13 cellular contexts compared by ENCODE assay signal in the genomic region with DNA sequence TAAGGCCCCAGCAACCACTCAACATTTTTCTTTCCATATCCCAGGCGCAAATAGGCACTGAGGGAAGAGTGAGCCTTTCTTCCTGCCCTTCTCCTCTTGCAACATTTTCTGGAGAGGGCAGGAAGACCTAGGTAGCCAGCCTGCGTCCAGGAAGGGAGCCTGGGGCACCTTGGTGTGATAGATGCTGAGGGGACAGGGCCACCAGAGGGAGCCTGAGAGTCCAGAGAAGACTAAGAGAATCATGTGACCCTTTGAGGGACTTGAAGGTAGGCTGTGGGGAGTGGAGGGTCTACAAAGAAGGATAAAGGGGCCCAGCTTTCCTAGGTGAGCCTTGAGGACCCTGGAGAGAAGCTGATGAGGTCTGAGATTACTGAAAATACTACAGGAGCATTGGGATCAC.
DNase-seq lines count a peak whose midpoint lies in the region; ATAC-seq, FAIRE-seq and TF ChIP-seq lines count a peak whose summit lies in the region.
"Had no signal": no experiment of that assay in that cellular context is flagged by ENCODE, and none has a peak within 500 bp of the region (broad histone marks: within the 10 kb centered on the region; RNA-seq: fewer than 3 reads in every experiment).

No MANE protein-coding gene starts in this region.

- H4K20me1 ChIP-seq in GM12878 (ENCODE audit: control insufficient read depth, insufficient read depth) = no peaks in the 10 kb centered on the region
- H4K20me1 ChIP-seq: BLaER1 treated with 17β-estradiol and CSF1 and Interleukin-3, amounts not matched to agents 10 nM and 100 nM had no signal

- no peaks in the 10 kb centered on the region for H3K4me1 Mint-ChIP-seq in activated T-cell treated with anti-CD3 and anti-CD28 coated beads, Interleukin-2, amount 50 U/mL, for 24 hours (ENCODE audit: low read depth)
- H3K4me1 Mint-ChIP-seq: activated CD4-positive, alpha-beta T cell treated with anti-CD3 and anti-CD28 coated beads, Interleukin-2, amount 10 ng/mL, durations not matched to agents 7 days and 5 days had no signal

- SMC1A ChIA-PET in GM12878 (lab: Charles Lee; ENCODE audit: uncharacterized antibody, unreplicated experiment) = no interaction called here

- peak; percentile 24 to 45 (median 27); a peak in 3 of 6 replicates for TF ChIP-seq CTCF in GM12878 (IDR thresholded peaks at IDR 0.05 in 2 of 3, conservative IDR thresholded peaks at IDR 0.05 in 1 of 3; ENCODE audit: control insufficient read depth in 2 of 3, extremely low read depth in 1 of 3, insufficient read depth in 1 of 3, low read depth in 3 of 3, low read length in 3 of 3)

- H3K4me3 ChIP-seq in GM12878 = no peak overlapping the region
- H3K4me3 ChIP-seq: BLaER1 treated with 17β-estradiol and CSF1 and Interleukin-3, amounts not matched to agents 10 nM and 100 nM; lung had no signal

- H3K4me3 Mint-ChIP-seq in activated T-cell treated with anti-CD3 and anti-CD28 coated beads, Interleukin-2, amount 50 U/mL, for 24 hours = no peak overlapping the region
- H3K4me3 Mint-ChIP-seq: activated CD4-positive, alpha-beta T cell treated with anti-CD3 and anti-CD28 coated beads, Interleukin-2, amount 10 ng/mL, durations not matched to agents 7 days and 5 days; HFFc6 had no signal

- peak; percentile 11; the same call in 1 of the 2 replicates for TF ChIP-seq RAD21 in GM12878 (IDR thresholded peaks at IDR 0.05; ENCODE audit: insufficient read depth, low read depth, low read length)

- no peaks in the 10 kb centered on the region for H3K4me1 ChIP-seq in GM12878 (ENCODE audit: control insufficient read depth, insufficient read depth, low read length)
- H3K4me1 ChIP-seq: BLaER1 treated with 17β-estradiol and CSF1 and Interleukin-3, amounts not matched to agents 10 nM and 100 nM had no signal

- H3K4me2 ChIP-seq in GM12878 (ENCODE audit: control insufficient read depth, insufficient read depth) = no peak overlapping the region
- H3K4me2 ChIP-seq: BLaER1 treated with 17β-estradiol and CSF1 and Interleukin-3, amounts not matched to agents 10 nM and 100 nM had no signal

- WGBS in GM12878 (ENCODE audit: insufficient coverage, insufficient replicate concordance, low lambda C conversion rate, missing lambda C conversion rate) = 51% methylated on average over 2 of the region's 2 CpGs

- H3K79me2 ChIP-seq in GM12878 (ENCODE audit: control insufficient read depth, insufficient read depth, low read length) = no peaks in the 10 kb centered on the region

- H3K9ac ChIP-seq in GM12878 (ENCODE audit: control insufficient read depth, insufficient read depth, low read length) = no peak overlapping the region
- H3K9ac ChIP-seq: BLaER1 treated with 17β-estradiol and CSF1 and Interleukin-3, amounts not matched to agents 10 nM and 100 nM had no signal

- H3K9me3 Mint-ChIP-seq in activated T-cell treated with anti-CD3 and anti-CD28 coated beads, Interleukin-2, amount 50 U/mL, for 24 hours = peaks cover 6% of the 10 kb centered on the region

- BruUV-seq in GM12878 (replicated peaks; lab: Mats Ljungman, UMichigan) = no TSS peak

- CTCF ChIA-PET in GM12878 (lab: Yijun Ruan, JAX) = interaction anchor here (0.6 to 0.7 kb wide), 2 partner anchors 230 to 567 kb away, joined by 3 read pairs; no protein-coding TSS in a partner anchor

- intact Hi-C loops in GM12878 (cut with micrococcal nuclease; ENCODE audit: unreplicated experiment) = no loop called here

- no peak for FAIRE-seq in GM12878 (lab: Jason Lieb, UNC)

- H3K27ac Mint-ChIP-seq in activated T-cell treated with anti-CD3 and anti-CD28 coated beads, Interleukin-2, amount 50 U/mL, for 24 hours = no peak overlapping the region
- H3K27ac Mint-ChIP-seq: activated CD4-positive, alpha-beta T cell treated with anti-CD3 and anti-CD28 coated beads, Interleukin-2, amount 10 ng/mL, durations not matched to agents 7 days and 5 days; HFFc6 had no signal

- POLR2A ChIA-PET in GM12878 (lab: Charles Lee) = no interaction called here

- no peak overlapping the region for H3K27ac ChIP-seq in GM12878 (ENCODE audit: control insufficient read depth, insufficient read depth)
- H3K27ac ChIP-seq: BLaER1 treated with 17β-estradiol and CSF1 and Interleukin-3, amounts not matched to agents 10 nM and 100 nM had no signal

- no peaks in the 10 kb centered on the region for H3K36me3 ChIP-seq in GM12878 (ENCODE audit: control insufficient read depth in 2 of 2, insufficient read depth in 2 of 2, low read length in 1 of 2)
- H3K36me3 ChIP-seq: BLaER1 treated with 17β-estradiol and CSF1 and Interleukin-3, amounts not matched to agents 10 nM and 100 nM had no signal

- no peak for TF ChIP-seq EP300 in GM12878 (IDR thresholded peaks at IDR 0.05; ENCODE audit: borderline replicate concordance in 1 of 2, control insufficient read depth in 1 of 2, low read depth in 2 of 2, low read length in 2 of 2)

- in situ Hi-C loops in GM12878 (cut with MboI) = no loop called here

- TF ChIP-seq POLR2A in GM12878 (IDR thresholded peaks at IDR 0.05; ENCODE audit: low read depth, low read length) = no peak

- peak; percentile 85 for ATAC-seq in GM12878
- ATAC-seq in HG02588 (IDR thresholded peaks at IDR 0.05; ENCODE audit: unreplicated experiment) = no peak
- ATAC-seq in GM21528 (IDR thresholded peaks at IDR 0.05; ENCODE audit: low FRiP score, unreplicated experiment) = no peak
- ATAC-seq: sciatic nerve had no signal

- H2AFZ ChIP-seq in GM12878 (ENCODE audit: control insufficient read depth, low read depth, low read length) = no peak overlapping the region

- H3K36me3 Mint-ChIP-seq in activated T-cell treated with anti-CD3 and anti-CD28 coated beads, Interleukin-2, amount 50 U/mL, for 24 hours (ENCODE audit: low read depth) = no peaks in the 10 kb centered on the region

- no peaks in the 10 kb centered on the region for H3K27me3 Mint-ChIP-seq in activated T-cell treated with anti-CD3 and anti-CD28 coated beads, Interleukin-2, amount 50 U/mL, for 24 hours
- H3K27me3 Mint-ChIP-seq: activated CD4-positive, alpha-beta T cell treated with anti-CD3 and anti-CD28 coated beads, Interleukin-2, amount 10 ng/mL, durations not matched to agents 7 days and 5 days had no signal

- no peaks in the 10 kb centered on the region for H3K9me3 ChIP-seq in GM12878 (replicated peaks; ENCODE audit: control insufficient read depth, insufficient read depth, low read length)

- RAD21 ChIA-PET in GM12878 (lab: Charles Lee; ENCODE audit: unreplicated experiment) = no interaction called here

- no peaks in the 10 kb centered on the region for H3K27me3 ChIP-seq in GM12878 (replicated peaks in 1 of 2; ENCODE audit: control insufficient read depth in 2 of 2, insufficient read depth in 2 of 2, low read length in 1 of 2)
- H3K27me3 ChIP-seq: BLaER1 treated with 17β-estradiol and CSF1 and Interleukin-3, amounts not matched to agents 10 nM and 100 nM had no signal

- peak; percentile 24 for DNase-seq in activated T-cell treated with anti-CD3 and anti-CD28 coated beads, Interleukin-2, amount 50 U/mL, for 24 hours
- DNase-seq in activated T-cell treated with anti-CD3 and anti-CD28 coated beads for 4 hours (no peak), HT1080 (ENCODE audit: low read depth) (peak; percentile 11), GM12878 (ENCODE audit: low read depth, low spot score) (no peak), NCI-H1092 treated with DMSO at 0.1 percent for 48 hours (lab: John Stamatoyannopoulos, UW) (no peak)
- DNase-seq in stimulated activated CD8-positive, alpha-beta memory T cell treated with anti-CD3 and anti-CD28 coated beads, Interleukin-4, amount 100 ng/mL, for 48 hours = peak; percentile 27
- DNase-seq: activated CD4-positive, alpha-beta T cell treated with anti-CD3 and anti-CD28 coated beads, Interleukin-2, amount 10 ng/mL, durations not matched to agents 7 days and 5 days; HFFc6 had no signal

TF ChIP-seq in GM12878, 131 proteins besides CTCF, POLR2A, EP300 and RAD21:
- no peak for TF ChIP-seq NBN (IDR thresholded peaks at IDR 0.05)
- TF ChIP-seq MTA3 (IDR thresholded peaks at IDR 0.05; ENCODE audit: borderline replicate concordance, low read length) = no peak
- no peak for TF ChIP-seq CEBPZ (IDR thresholded peaks at IDR 0.05; ENCODE audit: low read depth, low read length)
- TF ChIP-seq GATAD2B (conservative IDR thresholded peaks at IDR 0.05; ENCODE audit: low read depth) = no peak
- TF ChIP-seq SUZ12 (IDR thresholded peaks at IDR 0.05; ENCODE audit: unreplicated experiment) = no peak
- no peak for TF ChIP-seq NFIC (IDR thresholded peaks at IDR 0.05; ENCODE audit: low read depth, low read length)
- TF ChIP-seq ZZZ3 (IDR thresholded peaks at IDR 0.05; ENCODE audit: control insufficient read depth, insufficient read length, low read depth) = no peak
- peak; percentile 8; the same call in 1 of the 2 replicates for TF ChIP-seq SMC3 (IDR thresholded peaks at IDR 0.05; ENCODE audit: borderline replicate concordance, low read length)
- TF ChIP-seq MYC (IDR thresholded peaks at IDR 0.05; ENCODE audit: insufficient read depth, insufficient read length, insufficient replicate concordance, low read length, severe bottlenecking) = no peak
TF ChIP-seq in GM12878: peak in this region for 1.

Comparison
In these comparisons a context has a peak if more than half of its experiments do, and no peak if none do; other contexts are left out.
1. DNase-seq: peak in activated T-cell treated with anti-CD3 and anti-CD28 coated beads, Interleukin-2, amount 50 U/mL, for 24 hours (single experiment), HT1080 (single experiment) and stimulated activated CD8-positive, alpha-beta memory T cell treated with anti-CD3 and anti-CD28 coated beads, Interleukin-4, amount 100 ng/mL, for 48 hours (single experiment); none in activated T-cell treated with anti-CD3 and anti-CD28 coated beads for 4 hours (single experiment), GM12878 (single experiment) and NCI-H1092 treated with DMSO at 0.1 percent for 48 hours (single experiment).